Comparison of ENCODE assay signal across 2 cellular contexts in the genomic region with DNA sequence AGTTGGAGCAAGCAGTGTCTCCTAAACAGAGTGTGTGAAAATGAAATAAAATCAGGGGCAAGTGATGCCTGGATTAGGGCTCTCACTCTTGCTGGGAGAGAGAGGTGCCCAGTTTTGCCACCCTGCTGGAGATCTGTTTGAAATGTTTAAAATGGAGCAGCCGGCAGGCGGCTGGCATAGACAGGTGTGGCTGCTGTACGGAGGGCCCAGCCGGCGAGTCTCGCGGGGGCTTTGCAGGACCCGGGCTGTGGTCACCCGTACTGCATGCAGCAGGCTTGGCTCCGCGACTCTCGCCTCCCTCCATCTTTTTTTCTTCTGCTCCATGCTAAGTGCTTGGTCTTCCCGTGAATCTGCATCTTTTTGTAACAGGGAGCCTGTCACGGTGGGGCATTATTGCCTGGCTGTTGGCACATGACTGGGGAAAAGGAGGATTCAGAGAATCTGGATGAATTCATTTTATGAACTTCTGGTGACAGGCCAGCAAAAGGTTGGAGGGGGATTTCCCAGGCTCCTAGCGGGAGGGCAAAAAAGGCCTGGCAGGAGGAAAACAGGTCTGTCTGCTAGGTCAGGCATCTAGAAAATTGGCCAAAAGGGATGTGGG.
TF ChIP-seq lines count a peak whose summit lies in the region.

No MANE protein-coding gene starts in this region.

TF ChIP-seq in A549, 52 proteins besides CTCF, POLR2A, EP300 and RAD21 (continued from another document):
- TF ChIP-seq FOSL2 (IDR thresholded peaks at IDR 0.05) (no peak), FOSL2 (CRISPR knock-in tag; IDR thresholded peaks at IDR 0.05) (no peak), ZC3H11A (IDR thresholded peaks at IDR 0.05) (no peak), MYC (IDR thresholded peaks at IDR 0.05; ENCODE audit: borderline replicate concordance, low read length) (no peak), FOXS1 (CRISPR knock-in tag; IDR thresholded peaks at IDR 0.05) (no peak), MAZ (IDR thresholded peaks at IDR 0.05; ENCODE audit: borderline replicate concordance, low read depth, low read length) (no peak), JUN (IDR thresholded peaks at IDR 0.05) (no peak), BCL3 (IDR thresholded peaks at IDR 0.05) (no peak), ZNF302 (CRISPR knock-in tag; IDR thresholded peaks at IDR 0.05) (no peak), HEYL (CRISPR knock-in tag; IDR thresholded peaks at IDR 0.05) (no peak), EHMT2 (IDR thresholded peaks at IDR 0.05; ENCODE audit: low read depth) (no peak), HES2 (IDR thresholded peaks at IDR 0.05) (no peak), GATA3 (IDR thresholded peaks at IDR 0.05; ENCODE audit: borderline replicate concordance) (no peak), CHD2 (IDR thresholded peaks at IDR 0.05; ENCODE audit: low read length, partially characterized antibody) (no peak), SREBF2 (IDR thresholded peaks at IDR 0.05) (no peak), ZSCAN20 (CRISPR knock-in tag; IDR thresholded peaks at IDR 0.05) (no peak)
- TF ChIP-seq, protein P1, sequence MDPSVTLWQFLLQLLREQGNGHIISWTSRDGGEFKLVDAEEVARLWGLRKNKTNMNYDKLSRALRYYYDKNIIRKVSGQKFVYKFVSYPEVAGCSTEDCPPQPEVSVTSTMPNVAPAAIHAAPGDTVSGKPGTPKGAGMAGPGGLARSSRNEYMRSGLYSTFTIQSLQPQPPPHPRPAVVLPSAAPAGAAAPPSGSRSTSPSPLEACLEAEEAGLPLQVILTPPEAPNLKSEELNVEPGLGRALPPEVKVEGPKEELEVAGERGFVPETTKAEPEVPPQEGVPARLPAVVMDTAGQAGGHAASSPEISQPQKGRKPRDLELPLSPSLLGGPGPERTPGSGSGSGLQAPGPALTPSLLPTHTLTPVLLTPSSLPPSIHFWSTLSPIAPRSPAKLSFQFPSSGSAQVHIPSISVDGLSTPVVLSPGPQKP (IDR thresholded peaks at IDR 0.05; ENCODE audit: low read depth, low read length): no peak
- TF ChIP-seq, protein P2, sequence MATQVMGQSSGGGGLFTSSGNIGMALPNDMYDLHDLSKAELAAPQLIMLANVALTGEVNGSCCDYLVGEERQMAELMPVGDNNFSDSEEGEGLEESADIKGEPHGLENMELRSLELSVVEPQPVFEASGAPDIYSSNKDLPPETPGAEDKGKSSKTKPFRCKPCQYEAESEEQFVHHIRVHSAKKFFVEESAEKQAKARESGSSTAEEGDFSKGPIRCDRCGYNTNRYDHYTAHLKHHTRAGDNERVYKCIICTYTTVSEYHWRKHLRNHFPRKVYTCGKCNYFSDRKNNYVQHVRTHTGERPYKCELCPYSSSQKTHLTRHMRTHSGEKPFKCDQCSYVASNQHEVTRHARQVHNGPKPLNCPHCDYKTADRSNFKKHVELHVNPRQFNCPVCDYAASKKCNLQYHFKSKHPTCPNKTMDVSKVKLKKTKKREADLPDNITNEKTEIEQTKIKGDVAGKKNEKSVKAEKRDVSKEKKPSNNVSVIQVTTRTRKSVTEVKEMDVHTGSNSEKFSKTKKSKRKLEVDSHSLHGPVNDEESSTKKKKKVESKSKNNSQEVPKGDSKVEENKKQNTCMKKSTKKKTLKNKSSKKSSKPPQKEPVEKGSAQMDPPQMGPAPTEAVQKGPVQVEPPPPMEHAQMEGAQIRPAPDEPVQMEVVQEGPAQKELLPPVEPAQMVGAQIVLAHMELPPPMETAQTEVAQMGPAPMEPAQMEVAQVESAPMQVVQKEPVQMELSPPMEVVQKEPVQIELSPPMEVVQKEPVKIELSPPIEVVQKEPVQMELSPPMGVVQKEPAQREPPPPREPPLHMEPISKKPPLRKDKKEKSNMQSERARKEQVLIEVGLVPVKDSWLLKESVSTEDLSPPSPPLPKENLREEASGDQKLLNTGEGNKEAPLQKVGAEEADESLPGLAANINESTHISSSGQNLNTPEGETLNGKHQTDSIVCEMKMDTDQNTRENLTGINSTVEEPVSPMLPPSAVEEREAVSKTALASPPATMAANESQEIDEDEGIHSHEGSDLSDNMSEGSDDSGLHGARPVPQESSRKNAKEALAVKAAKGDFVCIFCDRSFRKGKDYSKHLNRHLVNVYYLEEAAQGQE (IDR thresholded peaks at IDR 0.05): no peak

TF ChIP-seq in HCT116, 20 proteins besides CTCF, POLR2A, EP300 and RAD21 (continued from another document):
- TF ChIP-seq FOSL1 (IDR thresholded peaks at IDR 0.05; ENCODE audit: low read depth): no peak
- TF ChIP-seq SIN3A (IDR thresholded peaks at IDR 0.05; ENCODE audit: low read depth): no peak
- TF ChIP-seq, protein P2 (IDR thresholded peaks at IDR 0.05; ENCODE audit: low read depth): no peak
- no peak for TF ChIP-seq ELF1 (IDR thresholded peaks at IDR 0.05; ENCODE audit: borderline replicate concordance, low read depth)
- no peak for TF ChIP-seq JUND (IDR thresholded peaks at IDR 0.05)
- no peak for TF ChIP-seq EZH2phosphoT487 (IDR thresholded peaks at IDR 0.05; ENCODE audit: borderline replicate concordance)
- TF ChIP-seq TCF7L2 (IDR thresholded peaks at IDR 0.05; ENCODE audit: borderline replicate concordance, extremely low read depth, insufficient read depth, insufficient read length): no peak
